ENCODE assay signal across 26 cellular contexts in genomic region chr4:25801594-25801993, GRCh38.
A peak's percentile ranks its signal among the peaks of the same experiment; 100 is the strongest.
DNase-seq lines count a peak whose midpoint lies in the region; ATAC-seq and TF ChIP-seq lines count a peak whose summit lies in the region.
"Had no signal": no experiment of that assay in that cellular context is flagged by ENCODE, and none has a peak within 500 bp of the region (broad histone marks: within the 10 kb centered on the region; RNA-seq: fewer than 3 reads in every experiment).

No MANE protein-coding gene starts in this region.

- H3K23ac ChIP-seq in trophoblast cell (ENCODE audit: low read length): no peak overlapping the region

- DNase-seq in CD4-positive, CD25-positive, alpha-beta regulatory T cell: peak in 1 of 3 donors; percentile 10
- peak; percentile 25 for DNase-seq in NAMALWA (ENCODE audit: low spot score)
- DNase-seq in endodermal cell: peak; percentile 38
- DNase-seq in mucosa of descending colon: no peak
- DNase-seq in activated naive CD4-positive, alpha-beta T cell treated with Interleukin-2 at 50 U/mL for 16 hours: no peak
- no peak for DNase-seq in trophoblast cell
- DNase-seq: CD4-positive, alpha-beta T cell; COR-L47; DMS79; EL; GDM1; KBM-7; MG63; NCI-H1048; NCI-H1417; NCI-H1694; NCI-H2029 treated with DMSO at 0.1 percent for 48 hours; NCI-H446 treated with DMSO at 0.1 percent for 48 hours; NCI-H526; Peyer's patch; SIG-M5; SW 1271 had no signal

- intact Hi-C loops in mucosa of descending colon (cut with DNase I, micrococcal nuclease): no loop called here

- no peak overlapping the region for H4K8ac ChIP-seq in trophoblast cell (ENCODE audit: low read depth, low read length)

- peaks cover 56% of the 10 kb centered on the region for H3K36me3 Mint-ChIP-seq in CD4-positive, CD25-positive, alpha-beta regulatory T cell
- H3K36me3 Mint-ChIP-seq in endodermal cell (ENCODE audit: low read depth): peaks cover 2% of the 10 kb centered on the region

- H3K27me3 ChIP-seq in CD4-positive, CD25-positive, alpha-beta regulatory T cell (ENCODE audit: control insufficient read depth, insufficient read depth, low read length): no peaks in the 10 kb centered on the region
- H3K27me3 ChIP-seq in endodermal cell (ENCODE audit: control insufficient read depth, insufficient read depth, low read length, poor library complexity, severe bottlenecking) (no peaks in the 10 kb centered on the region), trophoblast cell (ENCODE audit: insufficient read depth, low read length) (no peaks in the 10 kb centered on the region)
- H3K27me3 ChIP-seq: BLaER1, MG63, Peyer's patch had no signal

- H3K36me3 ChIP-seq in CD4-positive, CD25-positive, alpha-beta regulatory T cell (ENCODE audit: control insufficient read depth, insufficient read depth, low read length): peaks cover 76% of the 10 kb centered on the region
- H3K36me3 ChIP-seq in endodermal cell (ENCODE audit: control insufficient read depth, insufficient read depth, low read length) (no peaks in the 10 kb centered on the region), mucosa of descending colon (ENCODE audit: low read depth) (peaks cover 11% of the 10 kb centered on the region), trophoblast cell (ENCODE audit: control insufficient read depth in 1 of 2, insufficient read depth in 2 of 2, low read length in 2 of 2) (peaks cover 0 to 4% of the 10 kb centered on the region in 2 experiments)
- H3K36me3 ChIP-seq: MG63 had no signal

- TF ChIP-seq CTCF in endodermal cell (conservative IDR thresholded peaks at IDR 0.05) (peak; percentile 21), mucosa of descending colon (IDR thresholded peaks at IDR 0.05) (no peak)

- no peak overlapping the region for H3K4me3 ChIP-seq in CD4-positive, CD25-positive, alpha-beta regulatory T cell (ENCODE audit: low read depth, low read length)
- no peak overlapping the region for H3K4me3 ChIP-seq in endodermal cell (ENCODE audit: low read length)
- H3K4me3 ChIP-seq in mucosa of descending colon: no peak overlapping the region
- no peak overlapping the region for H3K4me3 ChIP-seq in trophoblast cell (ENCODE audit: low read depth, low read length)
- H3K4me3 ChIP-seq: BLaER1, GM12878, MG63, Peyer's patch, SK-N-MC had no signal

- no peaks in the 10 kb centered on the region for H3K9me3 Mint-ChIP-seq in CD4-positive, CD25-positive, alpha-beta regulatory T cell
- no peaks in the 10 kb centered on the region for H3K9me3 Mint-ChIP-seq in endodermal cell
- H3K9me3 Mint-ChIP-seq: CD4-positive, alpha-beta T cell had no signal

- peak overlapping the region in 2 of 3 donors; percentile 30 to 39 for H3K27ac Mint-ChIP-seq in CD4-positive, CD25-positive, alpha-beta regulatory T cell
- H3K27ac Mint-ChIP-seq in endodermal cell: no peak overlapping the region
- H3K27ac Mint-ChIP-seq: CD4-positive, alpha-beta T cell had no signal

- H2AFZ ChIP-seq in trophoblast cell (ENCODE audit: insufficient read depth, low read length, poor library complexity): no peak overlapping the region

- H3K14ac ChIP-seq in trophoblast cell (ENCODE audit: low read length): no peak overlapping the region

- peaks cover 0 to 2% (median 0%) of the 10 kb centered on the region in 4 donors for H3K4me1 Mint-ChIP-seq in CD4-positive, CD25-positive, alpha-beta regulatory T cell
- no peaks in the 10 kb centered on the region for H3K4me1 Mint-ChIP-seq in endodermal cell

- H3K4me3 Mint-ChIP-seq in CD4-positive, CD25-positive, alpha-beta regulatory T cell: no peak overlapping the region
- H3K4me3 Mint-ChIP-seq in endodermal cell: no peak overlapping the region
- H3K4me3 Mint-ChIP-seq: CD4-positive, alpha-beta T cell had no signal

- no peak for ATAC-seq in CD4-positive, CD25-positive, alpha-beta regulatory T cell (ENCODE audit: low read depth in 2 of 2)
- ATAC-seq in mucosa of descending colon (peak; percentile 40), GM18519 (IDR thresholded peaks at IDR 0.05; ENCODE audit: low FRiP score, unreplicated experiment) (no peak)
- ATAC-seq: GM12878 had no signal

- H3K9ac ChIP-seq in endodermal cell (ENCODE audit: extremely low read depth, low read length, poor library complexity, severe bottlenecking) (no peak overlapping the region), trophoblast cell (ENCODE audit: low read length) (no peak overlapping the region)
- H3K9ac ChIP-seq: BLaER1 had no signal

- H3K79me2 ChIP-seq in trophoblast cell (ENCODE audit: control insufficient read depth, insufficient read depth, low read length, poor library complexity): no peaks in the 10 kb centered on the region

- H2AK5ac ChIP-seq in trophoblast cell (ENCODE audit: low read length): no peak overlapping the region

- no peak overlapping the region for H3K18ac ChIP-seq in trophoblast cell (ENCODE audit: low read length)

- no peak overlapping the region for H4K12ac ChIP-seq in trophoblast cell (ENCODE audit: low read depth, low read length)

- H3K27ac ChIP-seq in CD4-positive, CD25-positive, alpha-beta regulatory T cell (ENCODE audit: insufficient read depth, low read length, poor library complexity, severe bottlenecking): no peak overlapping the region
- H3K27ac ChIP-seq in endodermal cell (ENCODE audit: low read depth, low read length): no peak overlapping the region
- H3K27ac ChIP-seq in trophoblast cell (ENCODE audit: low read depth, low read length): no peak overlapping the region
- H3K27ac ChIP-seq: BLaER1, Peyer's patch had no signal

- H3K27me3 Mint-ChIP-seq in CD4-positive, CD25-positive, alpha-beta regulatory T cell: no peaks in the 10 kb centered on the region
- H3K27me3 Mint-ChIP-seq in endodermal cell (ENCODE audit: insufficient read depth): peaks cover 31% of the 10 kb centered on the region
- H3K27me3 Mint-ChIP-seq: CD4-positive, alpha-beta T cell had no signal

- H3K4me1 ChIP-seq in CD4-positive, CD25-positive, alpha-beta regulatory T cell (ENCODE audit: control insufficient read depth, insufficient read depth, low read length, poor library complexity, severe bottlenecking): no peaks in the 10 kb centered on the region
- no peaks in the 10 kb centered on the region for H3K4me1 ChIP-seq in endodermal cell (ENCODE audit: control insufficient read depth, insufficient read depth, low read length)
- H3K4me1 ChIP-seq in mucosa of descending colon (ENCODE audit: low read depth): no peaks in the 10 kb centered on the region
- H3K4me1 ChIP-seq in trophoblast cell (ENCODE audit: control insufficient read depth in 1 of 2, insufficient read depth in 2 of 2, low read length in 2 of 2): peaks cover under 1 to 3% of the 10 kb centered on the region in 2 experiments
- H3K4me1 ChIP-seq: BLaER1, Peyer's patch had no signal

- no peak overlapping the region for H2BK5ac ChIP-seq in trophoblast cell (ENCODE audit: low read depth, low read length, poor library complexity)

- no peaks in the 10 kb centered on the region for H3K79me1 ChIP-seq in trophoblast cell (ENCODE audit: low read length)

- no peak overlapping the region for H3K4ac ChIP-seq in trophoblast cell (ENCODE audit: low read depth, low read length)

- H2BK120ac ChIP-seq in trophoblast cell (ENCODE audit: insufficient read depth, low read length, poor library complexity): no peak overlapping the region

- no peak overlapping the region for H3K4me2 ChIP-seq in trophoblast cell (ENCODE audit: low read length)
- H3K4me2 ChIP-seq: BLaER1 had no signal

- H2BK12ac ChIP-seq in trophoblast cell (ENCODE audit: low read length): no peak overlapping the region

- no peak overlapping the region for H4K91ac ChIP-seq in trophoblast cell (ENCODE audit: low read depth, low read length)

- H3K9me3 ChIP-seq in CD4-positive, CD25-positive, alpha-beta regulatory T cell (ENCODE audit: control insufficient read depth in 2 of 2, low read length in 2 of 2): no peaks in the 10 kb centered on the region
- H3K9me3 ChIP-seq in endodermal cell (ENCODE audit: control insufficient read depth, low read length) (no peaks in the 10 kb centered on the region), mucosa of descending colon (no peaks in the 10 kb centered on the region), trophoblast cell (ENCODE audit: insufficient read depth, low read depth, low read length) (no peaks in the 10 kb centered on the region)
- H3K9me3 ChIP-seq: BLaER1, MG63, Peyer's patch had no signal

Comparison
In these comparisons a context has a peak if more than half of its experiments do, and no peak if none do; other contexts are left out.
1. DNase-seq: peak in NAMALWA (single experiment) and endodermal cell (single experiment); none in mucosa of descending colon (0 of 3), activated naive CD4-positive, alpha-beta T cell treated with Interleukin-2 at 50 U/mL for 16 hours (single experiment) and trophoblast cell (0 of 2).